Comparison of ENCODE assay signal across 1 cellular context in the genomic region with DNA sequence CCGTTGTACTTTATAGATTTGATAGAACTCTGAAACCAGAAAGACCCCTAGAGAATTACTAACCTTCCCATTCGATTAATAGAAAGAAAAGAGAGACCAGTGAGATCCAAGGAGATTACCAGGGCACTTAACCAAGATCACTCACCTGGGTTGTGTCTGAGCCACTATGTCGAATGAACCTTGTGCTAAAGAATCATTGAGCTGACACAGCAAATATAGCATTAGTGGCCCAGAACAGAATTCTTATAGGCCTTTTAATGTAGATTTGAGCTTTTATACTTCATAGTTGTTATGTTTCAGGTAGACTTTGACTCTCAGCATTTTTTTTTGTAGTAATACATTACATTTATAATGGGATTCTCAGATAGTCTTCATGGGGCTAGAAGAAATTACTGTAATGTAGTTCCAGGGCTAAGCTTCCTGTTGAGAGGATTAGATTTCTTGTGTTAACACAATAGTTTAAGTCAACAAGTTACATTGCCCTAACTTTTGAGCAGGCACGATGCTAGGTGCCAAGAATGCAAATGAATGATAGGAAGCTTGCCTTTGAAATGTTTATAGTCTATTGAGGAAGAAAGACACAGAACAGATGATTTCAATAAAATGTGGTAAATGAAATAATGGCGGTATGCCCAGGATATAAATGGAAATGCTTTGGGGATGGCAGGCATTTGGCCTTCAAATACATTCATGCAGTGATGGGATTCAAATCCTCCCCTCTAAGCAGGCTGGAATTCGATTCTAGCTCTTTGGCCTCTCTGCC.
A peak's percentile ranks its signal among the peaks of the same experiment; 100 is the strongest.
TF ChIP-seq lines count a peak whose summit lies in the region.

No MANE protein-coding gene starts in this region.

TF ChIP-seq in IMR-90, 13 proteins besides CTCF, POLR2A, EP300 and RAD21 (continued from another document):
- TF ChIP-seq ELK1 (IDR thresholded peaks at IDR 0.05; ENCODE audit: borderline replicate concordance, low read depth, low read length): no peak
- TF ChIP-seq MAFK (IDR thresholded peaks at IDR 0.05; ENCODE audit: low read depth, low read length): peak; percentile 87
- no peak for TF ChIP-seq CHD1 (IDR thresholded peaks at IDR 0.05; ENCODE audit: low read depth, low read length)
- no peak for TF ChIP-seq NFE2L2 (IDR thresholded peaks at IDR 0.05; ENCODE audit: low read depth, low read length)
